ENCODE assay signal across 24 cellular contexts in the genomic region with DNA sequence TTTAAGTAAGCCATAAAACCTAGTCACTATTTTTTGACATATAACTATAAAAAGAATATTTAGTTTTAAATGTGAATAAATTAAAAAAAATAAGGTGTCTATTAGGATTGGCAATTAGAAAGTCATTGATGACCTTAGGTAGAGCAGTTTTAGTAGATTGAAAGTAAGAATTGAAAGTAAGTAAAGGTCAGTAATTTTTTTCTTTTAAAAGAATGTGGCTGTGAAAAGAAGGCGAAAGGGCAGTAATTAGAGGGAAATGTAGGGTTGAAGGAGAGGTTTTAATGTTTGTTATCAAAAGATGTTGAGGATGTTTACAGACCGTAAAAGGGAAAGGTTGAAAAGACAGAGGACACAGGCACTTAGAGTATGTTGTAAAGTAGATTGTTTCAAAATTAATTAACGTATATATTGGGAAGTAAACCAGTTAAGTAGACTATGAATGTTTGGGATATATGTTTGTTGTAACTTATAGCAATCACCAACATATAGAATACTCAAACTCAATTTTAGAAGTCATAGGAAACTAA.
"Had no signal": no experiment of that assay in that cellular context is flagged by ENCODE, and none has a peak within 500 bp of the region (broad histone marks: within the 10 kb centered on the region; RNA-seq: fewer than 3 reads in every experiment).

No MANE protein-coding gene starts in this region.

- H3K27ac Mint-ChIP-seq: activated CD4-positive, alpha-beta T cell treated with anti-CD3 and anti-CD28 coated beads, Interleukin-2, amount 10 ng/mL, durations not matched to agents 7 days and 5 days; activated CD8-positive, alpha-beta T cell treated with anti-CD3 and anti-CD28 coated beads for 36 hours; activated naive CD4-positive, alpha-beta T cell treated with anti-CD3 and anti-CD28 coated beads, Interleukin-2, amount 50 U/mL, for 24 hours; activated T-helper 1 cell treated with anti-CD3 and anti-CD28 coated beads, Interleukin-12 subunit alpha, Interleukin-12 subunit beta, Interleukin-2, Interleukin-4 antibody, amounts not matched to agents 30 ng/mL and 10 ng/mL and 1 ng/mL, durations not matched to agents 14 hours and 24 hours and 36 hours; brain; dendritic cell treated with granulocyte-macrophage colony-stimulating factor and Interleukin-4, amounts not matched to agents 40 ng/mL and 50 ng/mL, for 4 days; immature natural killer cell; mesothelial cell of epicardium; naive thymus-derived CD8-positive, alpha-beta T cell had no signal

- H3K4me3 Mint-ChIP-seq: activated CD4-positive, alpha-beta T cell treated with anti-CD3 and anti-CD28 coated beads, Interleukin-2, amount 10 ng/mL, durations not matched to agents 7 days and 5 days; activated CD8-positive, alpha-beta T cell treated with anti-CD3 and anti-CD28 coated beads for 36 hours; activated naive CD4-positive, alpha-beta T cell treated with anti-CD3 and anti-CD28 coated beads, Interleukin-2, amount 50 U/mL, for 24 hours; activated T-helper 1 cell treated with anti-CD3 and anti-CD28 coated beads, Interleukin-12 subunit alpha, Interleukin-12 subunit beta, Interleukin-2, Interleukin-4 antibody, amounts not matched to agents 30 ng/mL and 10 ng/mL and 1 ng/mL, durations not matched to agents 14 hours and 24 hours and 36 hours; brain; dendritic cell treated with granulocyte-macrophage colony-stimulating factor and Interleukin-4, amounts not matched to agents 40 ng/mL and 50 ng/mL, for 4 days; immature natural killer cell; mesothelial cell of epicardium; naive thymus-derived CD8-positive, alpha-beta T cell had no signal

- ATAC-seq: activated CD8-positive, alpha-beta T cell treated with anti-CD3 and anti-CD28 coated beads for 36 hours; left lobe of liver; naive thymus-derived CD8-positive, alpha-beta T cell; psoas muscle; stimulated activated naive CD8-positive, alpha-beta T cell treated with anti-CD3 and anti-CD28 coated beads, Interleukin-15, Interleukin-2, amounts not matched to agents 100 U/mL and 50 U/mL, for 24 hours had no signal

- H3K27me3 Mint-ChIP-seq: activated CD4-positive, alpha-beta T cell treated with anti-CD3 and anti-CD28 coated beads, Interleukin-2, amount 10 ng/mL, durations not matched to agents 7 days and 5 days; activated CD8-positive, alpha-beta T cell treated with anti-CD3 and anti-CD28 coated beads for 36 hours; activated naive CD4-positive, alpha-beta T cell treated with anti-CD3 and anti-CD28 coated beads, Interleukin-2, amount 50 U/mL, for 24 hours had no signal

- H3K36me3 ChIP-seq: ovary, right atrium auricular region had no signal

- H3K9me3 Mint-ChIP-seq: activated CD8-positive, alpha-beta T cell treated with anti-CD3 and anti-CD28 coated beads for 36 hours; activated naive CD4-positive, alpha-beta T cell treated with anti-CD3 and anti-CD28 coated beads, Interleukin-2, amount 50 U/mL, for 24 hours; immature natural killer cell had no signal

- H3K36me3 Mint-ChIP-seq: immature natural killer cell had no signal

- H3K4me1 Mint-ChIP-seq: activated CD4-positive, alpha-beta T cell treated with anti-CD3 and anti-CD28 coated beads, Interleukin-2, amount 10 ng/mL, durations not matched to agents 7 days and 5 days; brain; immature natural killer cell; mesothelial cell of epicardium had no signal

- FAIRE-seq: urothelium cell line had no signal

- H3K27ac ChIP-seq: ovary, psoas muscle, right atrium auricular region, VCaP had no signal

- H3K4me3 ChIP-seq: lung, ovary, psoas muscle, right atrium auricular region had no signal

- H3K9me3 ChIP-seq: ovary, psoas muscle, right atrium auricular region had no signal

- H3K27me3 ChIP-seq: ovary, right atrium auricular region had no signal

- DNase-seq: activated CD4-positive, alpha-beta T cell treated with anti-CD3 and anti-CD28 coated beads, Interleukin-2, amount 10 ng/mL, durations not matched to agents 7 days and 5 days; activated CD4-positive, CD25-positive, alpha-beta regulatory T cell treated with anti-CD3 and anti-CD28 coated beads, Interleukin-2, amount 50 U/mL, for 72 hours; activated CD8-positive, alpha-beta T cell treated with anti-CD3 and anti-CD28 coated beads for 36 hours; activated gamma-delta T cell; aorta; effector CD4-positive, alpha-beta T cell; erythroblast; foreskin fibroblast; immature natural killer cell; naive thymus-derived CD8-positive, alpha-beta T cell; ovary; psoas muscle; stimulated activated CD4-positive, alpha-beta T cell treated with anti-CD3 and anti-CD28 coated beads, Interleukin-4, amount 100 ng/mL, for 4 hours; stimulated activated naive CD8-positive, alpha-beta T cell treated with anti-CD3 and anti-CD28 coated beads, Interleukin-15, Interleukin-2, amounts not matched to agents 100 U/mL and 50 U/mL, for 24 hours had no signal
